Comparison of ENCODE assay signal across 9 cellular contexts in genomic region chr10:62264702-62265436, GRCh38. TPM values are rescaled to one million over a fixed set of nuclear protein-coding genes. Genes with fewer than 3 reads are reported as not detected.
DNase-seq lines count a peak whose midpoint lies in the region; ATAC-seq, FAIRE-seq and TF ChIP-seq lines count a peak whose summit lies in the region.
"Had no signal": no experiment of that assay in that cellular context is flagged by ENCODE, and none has a peak within 500 bp of the region (broad histone marks: within the 10 kb centered on the region; RNA-seq: fewer than 3 reads in every experiment).

No MANE protein-coding gene starts in this region.

- H2AFZ ChIP-seq in MM.1S (ENCODE audit: low read length) (no peak overlapping the region), GM12878 (ENCODE audit: control insufficient read depth, low read depth, low read length) (no peak overlapping the region)

- H4K20me1 ChIP-seq in MM.1S (ENCODE audit: insufficient read depth, low read length) (no peaks in the 10 kb centered on the region), GM12878 (ENCODE audit: control insufficient read depth, insufficient read depth) (no peaks in the 10 kb centered on the region)

- no peak overlapping the region for H3K4me2 ChIP-seq in MM.1S (ENCODE audit: low read depth, low read length)
- H3K4me2 ChIP-seq in GM12878 (ENCODE audit: control insufficient read depth, insufficient read depth): no peak overlapping the region

- TF ChIP-seq CTCF in Caco-2 (IDR thresholded peaks at IDR 0.05; ENCODE audit: insufficient read depth in 1 of 2, low read depth in 1 of 2, low read length in 1 of 2, severe bottlenecking in 1 of 2, unreplicated experiment in 1 of 2) (peak; percentile 84 to 85), MM.1S (IDR thresholded peaks at IDR 0.05; ENCODE audit: low read length) (peak; percentile 71), GM12878 (IDR thresholded peaks at IDR 0.05 in 2 of 3, conservative IDR thresholded peaks at IDR 0.05 in 1 of 3; ENCODE audit: control insufficient read depth in 2 of 3, extremely low read depth in 1 of 3, insufficient read depth in 1 of 3, low read depth in 3 of 3, low read length in 3 of 3) (peak; percentile 49 to 57 (median 52); a peak in 5 of 6 replicates), upper lobe of left lung (IDR thresholded peaks at IDR 0.05) (peak in 5 of 6 experiments; percentile 34 to 62 (median 58))

- SMC1A ChIA-PET in GM12878 (lab: Charles Lee; ENCODE audit: uncharacterized antibody, unreplicated experiment): interaction anchor here (0.5 to 2.0 kb wide), 8 partner anchors 16 to 893 kb away, joined by 3 to 6 read pairs (median 3); no protein-coding TSS in a partner anchor

- H3K36me3 ChIP-seq in Caco-2 (ENCODE audit: control insufficient read depth, insufficient read depth, low read length): no peaks in the 10 kb centered on the region
- no peaks in the 10 kb centered on the region for H3K36me3 ChIP-seq in MM.1S (replicated peaks; ENCODE audit: insufficient read depth, low read length)
- H3K36me3 ChIP-seq in GM12878 (ENCODE audit: control insufficient read depth in 2 of 2, insufficient read depth in 2 of 2, low read length in 1 of 2): no peaks in the 10 kb centered on the region
- no peaks in the 10 kb centered on the region for H3K36me3 ChIP-seq in upper lobe of left lung

- BruUV-seq in Caco-2 (replicated peaks; lab: Mats Ljungman, UMichigan) (no TSS peak), GM12878 (replicated peaks; lab: Mats Ljungman, UMichigan) (no TSS peak)

- H3K36me3 Mint-ChIP-seq in Caco-2 (ENCODE audit: insufficient read depth, unreplicated experiment): peaks cover 32% of the 10 kb centered on the region

- POLR2A ChIA-PET in Caco-2 (lab: Charles Lee) (interaction anchor here (0.6 kb wide), 3 partner anchors 24 to 1455 kb away, joined by 3 read pairs; no protein-coding TSS in a partner anchor), GM12878 (lab: Charles Lee) (no interaction called here)

- H3F3A ChIP-seq in MM.1S (ENCODE audit: insufficient read depth, low read length): no peaks in the 10 kb centered on the region

- TF ChIP-seq RAD21 in GM12878 (IDR thresholded peaks at IDR 0.05; ENCODE audit: insufficient read depth, low read depth, low read length): peak; percentile 54

- RAD21 ChIA-PET in GM12878 (lab: Charles Lee; ENCODE audit: unreplicated experiment): interaction anchor here (1.2 to 1.4 kb wide), 2 partner anchors 159 to 820 kb away, joined by 3 to 4 read pairs; no protein-coding TSS in a partner anchor

- DNase-seq in Caco-2 (peak; percentile 71 to 88), MM.1S (peak; percentile 74), GM12878 (ENCODE audit: low read depth, low spot score) (no peak), islet precursor cell (peak; percentile 80), upper lobe of left lung (peak in 1 of 2 donors; percentile 27)
- no peak for DNase-seq in effector CD8-positive, alpha-beta T cell (lab: John Stamatoyannopoulos, UW)
- DNase-seq: activated B cell treated with CpG ODN at 0.5 μM for 24 hours had no signal

- H3K79me2 ChIP-seq in MM.1S (ENCODE audit: low read length): peaks cover 8% of the 10 kb centered on the region; the same call in 1 of the 2 replicates
- no peaks in the 10 kb centered on the region for H3K79me2 ChIP-seq in GM12878 (ENCODE audit: control insufficient read depth, insufficient read depth, low read length)

- CTCF ChIA-PET in Caco-2 (lab: Charles Lee): interaction anchor here (0.6 to 2.3 kb wide), 21 partner anchors 9 to 744 kb away, joined by 3 to 7 read pairs (median 3); no protein-coding TSS in a partner anchor
- CTCF ChIA-PET in GM12878 (lab: Yijun Ruan, JAX): interaction anchor here (0.6 to 4.1 kb wide), 14 partner anchors 9 to 1455 kb away, joined by 3 to 19 read pairs (median 3); no protein-coding TSS in a partner anchor

- H3K9ac ChIP-seq in MM.1S (ENCODE audit: low read length) (no peak overlapping the region), GM12878 (ENCODE audit: control insufficient read depth, insufficient read depth, low read length) (no peak overlapping the region)

- no peak overlapping the region for H3K4me3 ChIP-seq in Caco-2 (ENCODE audit: low read depth, low read length)
- no peak overlapping the region for H3K4me3 ChIP-seq in MM.1S (ENCODE audit: low read length)
- no peak overlapping the region for H3K4me3 ChIP-seq in GM12878
- H3K4me3 ChIP-seq in upper lobe of left lung: peak overlapping the region in 1 of 4 donors; percentile 77

- H3K4me1 ChIP-seq in Caco-2 (peaks cover 23% of the 10 kb centered on the region), MM.1S (ENCODE audit: low read length) (peaks cover 12% of the 10 kb centered on the region), GM12878 (ENCODE audit: control insufficient read depth, insufficient read depth, low read length) (no peaks in the 10 kb centered on the region), upper lobe of left lung (peaks cover 9 to 16% (median 12%) of the 10 kb centered on the region in 4 donors)

- peak; percentile 7 for FAIRE-seq in GM12878 (lab: Jason Lieb, UNC)

- H3K27ac Mint-ChIP-seq in Caco-2 (ENCODE audit: unreplicated experiment): peak overlapping the region; percentile 12
- H3K27ac Mint-ChIP-seq: activated B cell treated with CpG ODN at 0.5 μM for 24 hours had no signal

- peak overlapping the region; percentile 6 for H3K4me3 Mint-ChIP-seq in Caco-2 (ENCODE audit: unreplicated experiment)
- H3K4me3 Mint-ChIP-seq: activated B cell treated with CpG ODN at 0.5 μM for 24 hours had no signal

- in situ Hi-C loops in GM12878 (cut with MboI): no loop called here

- intact Hi-C loops in Caco-2 (cut with micrococcal nuclease; ENCODE audit: unreplicated experiment): loop anchor here (5.0 to 10.0 kb wide), 2 partner anchors 172 to 550 kb away; partner anchors contain the start of gene EGR2
- intact Hi-C loops in GM12878 (cut with micrococcal nuclease; ENCODE audit: unreplicated experiment): loop anchor here (5.0 to 10.0 kb wide), 2 partner anchors 157 to 890 kb away; no protein-coding TSS in a partner anchor

- H3K27ac ChIP-seq in MM.1S (ENCODE audit: low read length) (no peak overlapping the region), GM12878 (ENCODE audit: control insufficient read depth, insufficient read depth) (no peak overlapping the region), upper lobe of left lung (no peak overlapping the region)

- H3K27me3 ChIP-seq in Caco-2 (replicated peaks; ENCODE audit: control insufficient read depth, insufficient read depth, low read length) (no peaks in the 10 kb centered on the region), MM.1S (replicated peaks; ENCODE audit: insufficient read depth, low read length) (no peaks in the 10 kb centered on the region), GM12878 (replicated peaks in 1 of 2; ENCODE audit: control insufficient read depth in 2 of 2, insufficient read depth in 2 of 2, low read length in 1 of 2) (peaks cover 10 to 13% of the 10 kb centered on the region in 2 experiments), upper lobe of left lung (peaks cover 0 to 6% (median 0%) of the 10 kb centered on the region in 4 donors)

- 0% methylated on average over 1 of the region's 1 CpG for WGBS in GM12878 (ENCODE audit: insufficient coverage, insufficient replicate concordance, low lambda C conversion rate, missing lambda C conversion rate)
- WGBS in upper lobe of left lung, 2 donors: 25 to 37% methylated on average over 1 of the region's 1 CpG

- TF ChIP-seq POLR2A in GM12878 (IDR thresholded peaks at IDR 0.05; ENCODE audit: low read depth, low read length) (no peak), upper lobe of left lung (IDR thresholded peaks at IDR 0.05) (no peak)

- no peaks in the 10 kb centered on the region for H3K27me3 Mint-ChIP-seq in Caco-2 (ENCODE audit: insufficient read depth, unreplicated experiment)
- H3K27me3 Mint-ChIP-seq: activated B cell treated with CpG ODN at 0.5 μM for 24 hours had no signal

- H3K9me3 ChIP-seq in Caco-2 (no peaks in the 10 kb centered on the region), MM.1S (replicated peaks; ENCODE audit: insufficient read depth, low read length) (no peaks in the 10 kb centered on the region), GM12878 (replicated peaks; ENCODE audit: control insufficient read depth, insufficient read depth, low read length) (no peaks in the 10 kb centered on the region; the same call in 2 of the 3 replicates), upper lobe of left lung (no peaks in the 10 kb centered on the region)

- peak; percentile 35 for ATAC-seq in GM19043 (IDR thresholded peaks at IDR 0.05; ENCODE audit: low read depth, unreplicated experiment)
- ATAC-seq in GM12878: peak; percentile 80
- peak; percentile 57 to 75 for ATAC-seq in upper lobe of left lung (ENCODE audit: low FRiP score in 2 of 2)
- ATAC-seq in GM19463 (IDR thresholded peaks at IDR 0.05; ENCODE audit: unreplicated experiment): no peak

- H3K4me1 Mint-ChIP-seq in Caco-2 (ENCODE audit: low read depth, unreplicated experiment): peaks cover 26% of the 10 kb centered on the region

- H3K9me2 ChIP-seq in MM.1S (replicated peaks; ENCODE audit: insufficient read depth, low read length): no peaks in the 10 kb centered on the region

- no peak for TF ChIP-seq EP300 in GM12878 (IDR thresholded peaks at IDR 0.05; ENCODE audit: borderline replicate concordance in 1 of 2, control insufficient read depth in 1 of 2, low read depth in 2 of 2, low read length in 2 of 2)
- no peak for TF ChIP-seq EP300 in upper lobe of left lung (IDR thresholded peaks at IDR 0.05)

- no peaks in the 10 kb centered on the region for H3K9me3 Mint-ChIP-seq in Caco-2 (ENCODE audit: unreplicated experiment)
- H3K9me3 Mint-ChIP-seq: activated B cell treated with CpG ODN at 0.5 μM for 24 hours had no signal

TF ChIP-seq in GM12878, 131 proteins besides CTCF, POLR2A, EP300 and RAD21:
- peak; percentile 41; the same call in 1 of the 2 replicates for TF ChIP-seq SMC3 (IDR thresholded peaks at IDR 0.05; ENCODE audit: borderline replicate concordance, low read length)
- TF ChIP-seq SUZ12 (IDR thresholded peaks at IDR 0.05; ENCODE audit: unreplicated experiment): no peak

RNA-seq across cellular contexts. Expression of gene RTKN2, which starts 3.8 kb away (rescaled TPM):
- total RNA-seq in Caco-2 (2022) (36.2 and 37.1 TPM in 2 replicates), GM12878 (2014; rRNA removed) (not detected in 2 replicates), GM12878 (2014; rRNA removed; fragmentation: Illumina TruSeq; extraction: Trizol) (not detected in 2 replicates), GM12878 (2021) (0.10 TPM in 1 of 2 replicates, not detected in the other), upper lobe of left lung (10 to 100 TPM; 47.1 to 99.5 (median 60.0) TPM)
- total RNA-seq in GM12878 (2013; cell fraction: nucleolus; rRNA removed): not detected in 2 replicates
- polyA plus RNA-seq in GM12878 (2011; ENCODE audit: low read depth): not detected
- polyA plus RNA-seq in GM12878 (2011; rRNA removed) (0.01 TPM in 1 of 2 replicates, not detected in the other), GM12878 (2014; fragmentation: Illumina TruSeq; extraction: Trizol) (not detected in 2 replicates), GM12878 (2014; fragmentation: Nextera tagmentation; extraction: Ambion mirVana) (not detected), GM12878 (2014; rRNA removed) (not detected in 2 replicates), GM12878 (2016; fragmentation: Nextera tagmentation; extraction: Ambion mirVana) (not detected)
- not detected in 2 replicates for polyA plus RNA-seq in GM12878 (2011; cell fraction: cytosol; rRNA removed)
- polyA plus RNA-seq in GM12878 (2011; cell fraction: nucleus; rRNA removed): 0.01 and 0.03 TPM in 2 replicates
- 0.08 TPM in 1 of 2 replicates, not detected in the other for polyA plus RNA-seq in GM12878 (2012)
- not detected in 2 replicates for polyA minus RNA-seq in GM12878 (2011; rRNA and poly(A)+ RNA removed)
- polyA minus RNA-seq in GM12878 (2011; cell fraction: cytosol; rRNA and poly(A)+ RNA removed): not detected in 2 replicates
- polyA minus RNA-seq in GM12878 (2011; cell fraction: nucleus; rRNA and poly(A)+ RNA removed): not detected in 2 replicates

Comparison
In these comparisons a context has a peak if more than half of its experiments do, and no peak if none do; other contexts are left out.
1. DNase-seq: peak in Caco-2 (2 of 2), MM.1S (single experiment) and islet precursor cell (single experiment); none in GM12878 (single experiment) and effector CD8-positive, alpha-beta T cell (single experiment).
2. RNA of gene RTKN2, which starts 3.8 kb away (total RNA-seq): 47.1 to 99.5 TPM in upper lobe of left lung and 36.2 to 37.1 TPM in Caco-2; 0.10 TPM in GM12878; every median in the first group is over 10 times any median in the second.
3. Peak in every context shown above with its lines, with median percentiles within 50 percentile points of each other: CTCF ChIP-seq.